Comparison of ENCODE assay signal across 8 cellular contexts in genomic region chr19:49391581-49392399, GRCh38. TPM values are rescaled to one million over a fixed set of nuclear protein-coding genes. Genes with fewer than 3 reads are reported as not detected.
DNase-seq lines count a peak whose midpoint lies in the region; ATAC-seq and TF ChIP-seq lines count a peak whose summit lies in the region.

No MANE protein-coding gene starts in this region.

- peak overlapping the region; percentile 52 to 87 (median 61) for H3K27ac Mint-ChIP-seq in IgD-negative memory B cell
- peak overlapping the region; percentile 5 for H3K27ac Mint-ChIP-seq in natural killer cell treated with Interleukin-12 subunit alpha and Interleukin-12 subunit beta and Interleukin-15 and Interleukin-18, amount 100 ng/mL, for 72 hours

- peak; percentile 77 for DNase-seq in EH (ENCODE audit: low read depth)
- peak; percentile 88 for DNase-seq in OCI-M1 (lab: John Stamatoyannopoulos, UW)
- peak; percentile 67 for DNase-seq in activated T-cell treated with anti-CD3 and anti-CD28 coated beads for 48 hours (ENCODE audit: low read depth)
- DNase-seq in esophagus squamous epithelium (lab: John Stamatoyannopoulos, UW) = no peak
- DNase-seq in natural killer cell treated with Interleukin-12 subunit alpha and Interleukin-12 subunit beta and Interleukin-15 and Interleukin-18, amount 100 ng/mL, for 72 hours (ENCODE audit: low spot score) = peak; percentile 82
- peak; percentile 56 to 81 (median 72) for DNase-seq in stimulated activated naive CD4-positive, alpha-beta T cell (lab: John Stamatoyannopoulos, UW)

- H3K36me3 ChIP-seq in esophagus squamous epithelium = no peaks in the 10 kb centered on the region

- no peaks in the 10 kb centered on the region for H3K27me3 Mint-ChIP-seq in IgD-negative memory B cell
- peaks cover 3 to 7% of the 10 kb centered on the region in 2 donors for H3K27me3 Mint-ChIP-seq in natural killer cell treated with Interleukin-12 subunit alpha and Interleukin-12 subunit beta and Interleukin-15 and Interleukin-18, amount 100 ng/mL, for 72 hours

- H3K4me1 ChIP-seq in esophagus squamous epithelium = peaks cover 0 to 3% (median 0%) of the 10 kb centered on the region in 3 donors

- H3K4me3 ChIP-seq in esophagus squamous epithelium = no peak overlapping the region

- H3K9me3 Mint-ChIP-seq in IgD-negative memory B cell = no peaks in the 10 kb centered on the region
- H3K9me3 Mint-ChIP-seq in natural killer cell treated with Interleukin-12 subunit alpha and Interleukin-12 subunit beta and Interleukin-15 and Interleukin-18, amount 100 ng/mL, for 72 hours = no peaks in the 10 kb centered on the region

- H3K4me1 Mint-ChIP-seq in IgD-negative memory B cell = peaks cover 22 to 29% (median 26%) of the 10 kb centered on the region in 3 donors
- H3K4me1 Mint-ChIP-seq in natural killer cell treated with Interleukin-12 subunit alpha and Interleukin-12 subunit beta and Interleukin-15 and Interleukin-18, amount 100 ng/mL, for 72 hours (ENCODE audit: low read depth in 2 of 2) = peaks cover 13 to 33% of the 10 kb centered on the region in 2 donors

- peak overlapping the region in 2 of 4 donors; percentile 16 to 51 for H3K4me3 Mint-ChIP-seq in IgD-negative memory B cell
- H3K4me3 Mint-ChIP-seq in natural killer cell treated with Interleukin-12 subunit alpha and Interleukin-12 subunit beta and Interleukin-15 and Interleukin-18, amount 100 ng/mL, for 72 hours = peak overlapping the region; percentile 4

- H3K27ac ChIP-seq in esophagus squamous epithelium = no peak overlapping the region

- peak; percentile 84 to 85 for ATAC-seq in natural killer cell treated with Interleukin-12 subunit alpha and Interleukin-12 subunit beta and Interleukin-15 and Interleukin-18, amount 100 ng/mL, for 72 hours
- ATAC-seq in GM18502 (IDR thresholded peaks at IDR 0.05; ENCODE audit: poor library complexity, unreplicated experiment) = no peak

- WGBS in esophagus squamous epithelium, 2 donors = 25 to 27% methylated on average over 9 of the region's 14 CpGs

- no peak for TF ChIP-seq POLR2A in esophagus squamous epithelium (IDR thresholded peaks at IDR 0.05)

- intact Hi-C loops in esophagus squamous epithelium (cut with DNase I) = loop anchor here (2.0 kb wide), 1 partner anchor 51 kb away; no protein-coding TSS in a partner anchor

- peak; percentile 62 to 88 (median 84) for TF ChIP-seq CTCF in esophagus squamous epithelium (IDR thresholded peaks at IDR 0.05)

- peaks cover 0 to 49% (median 1%) of the 10 kb centered on the region in 4 donors for H3K27me3 ChIP-seq in esophagus squamous epithelium

- H3K36me3 Mint-ChIP-seq in IgD-negative memory B cell = no peaks in the 10 kb centered on the region
- H3K36me3 Mint-ChIP-seq in natural killer cell treated with Interleukin-12 subunit alpha and Interleukin-12 subunit beta and Interleukin-15 and Interleukin-18, amount 100 ng/mL, for 72 hours = no peaks in the 10 kb centered on the region

- no peaks in the 10 kb centered on the region for H3K9me3 ChIP-seq in esophagus squamous epithelium

RNA-seq across cellular contexts. Expression of gene KASH5, which starts 3.7 kb away (rescaled TPM):
- not detected for polyA plus RNA-seq in IgD-negative memory B cell
- total RNA-seq in esophagus squamous epithelium = not detected
- under 1 TPM in 1 of 2 donors, not detected in 1; 0.56 TPM for total RNA-seq in natural killer cell treated with Interleukin-12 subunit alpha and Interleukin-12 subunit beta and Interleukin-15 and Interleukin-18, amount 100 ng/mL, for 72 hours

RNA-seq across cellular contexts. Expression of gene DKKL1, which starts 28.1 kb away (rescaled TPM):
- polyA plus RNA-seq in IgD-negative memory B cell = 1.1 TPM
- total RNA-seq in esophagus squamous epithelium = not detected
- not detected for total RNA-seq in natural killer cell treated with Interleukin-12 subunit alpha and Interleukin-12 subunit beta and Interleukin-15 and Interleukin-18, amount 100 ng/mL, for 72 hours

RNA-seq across cellular contexts. Expression of gene TEAD2, which starts 29.6 kb away (rescaled TPM):
- 6.3 TPM for polyA plus RNA-seq in IgD-negative memory B cell
- total RNA-seq in esophagus squamous epithelium = 10 to 100 TPM in 2 of 4 donors, 1 to 10 TPM in 2; 3.8 to 12.4 (median 8.2) TPM
- not detected for total RNA-seq in natural killer cell treated with Interleukin-12 subunit alpha and Interleukin-12 subunit beta and Interleukin-15 and Interleukin-18, amount 100 ng/mL, for 72 hours

RNA-seq across cellular contexts. Expression of gene PTH2, which starts 31.5 kb away (rescaled TPM):
- polyA plus RNA-seq in IgD-negative memory B cell = not detected
- not detected for total RNA-seq in esophagus squamous epithelium
- total RNA-seq in natural killer cell treated with Interleukin-12 subunit alpha and Interleukin-12 subunit beta and Interleukin-15 and Interleukin-18, amount 100 ng/mL, for 72 hours = not detected

RNA-seq across cellular contexts. Expression of gene GFY, which starts 33.4 kb away (rescaled TPM):
- not detected for polyA plus RNA-seq in IgD-negative memory B cell
- total RNA-seq in esophagus squamous epithelium = not detected
- not detected for total RNA-seq in natural killer cell treated with Interleukin-12 subunit alpha and Interleukin-12 subunit beta and Interleukin-15 and Interleukin-18, amount 100 ng/mL, for 72 hours
